8 cellular contexts compared by ENCODE assay signal in genomic region chr9:95494022-95494415, GRCh38. TPM values are rescaled to one million over a fixed set of nuclear protein-coding genes. Genes with fewer than 3 reads are reported as not detected.
A peak's percentile ranks its signal among the peaks of the same experiment; 100 is the strongest.
DNase-seq lines count a peak whose midpoint lies in the region; ATAC-seq and TF ChIP-seq lines count a peak whose summit lies in the region.

No MANE protein-coding gene starts in this region.

- peak overlapping the region; percentile 60 for H3K9ac ChIP-seq in SU-DHL-6 (ENCODE audit: low read length)

- DNase-seq in GM12864 (ENCODE audit: low read depth) (no peak), HUDEP-2 (lab: John Stamatoyannopoulos, UW; ENCODE audit: unreplicated experiment in 76 of 76) (peak in 66 of 76 experiments; percentile 9 to 90 (median 64)), transverse colon (peak; percentile 43), AG20443 (ENCODE audit: low spot score) (no peak), KG1 (lab: John Stamatoyannopoulos, UW) (no peak), NCI-H146 (lab: John Stamatoyannopoulos, UW) (no peak)

- TF ChIP-seq CTCF in GM12864 (IDR thresholded peaks at IDR 0.05; ENCODE audit: low read depth, low read length, missing control alignments) (no peak), SU-DHL-6 (IDR thresholded peaks at IDR 0.05; ENCODE audit: insufficient read depth, low read length, poor library complexity, severe bottlenecking) (no peak), transverse colon (IDR thresholded peaks at IDR 0.05) (no peak)

- peak overlapping the region; percentile 95 for H3K27ac ChIP-seq in SU-DHL-6 (ENCODE audit: low read depth, low read length)
- peak overlapping the region; percentile 66 to 76 (median 71) for H3K27ac ChIP-seq in transverse colon

- 86% methylated on average over 26 of the region's 26 CpGs; no CpG with 5 or more reads in 1 of the 2 donors for WGBS in transverse colon (ENCODE audit: low coverage in 1 of 2), 2 donors

- H3K27me3 ChIP-seq in SU-DHL-6 (ENCODE audit: low read length), result no peaks in the 10 kb centered on the region
- H3K27me3 ChIP-seq in transverse colon, result no peaks in the 10 kb centered on the region

- peaks cover 31% of the 10 kb centered on the region for H3F3A ChIP-seq in SU-DHL-6 (ENCODE audit: insufficient read depth)

- peaks cover 0 to 22% (median 7%) of the 10 kb centered on the region in 4 donors for H3K4me1 ChIP-seq in transverse colon

- peak; percentile 42 for ATAC-seq in esophagus mucosa

- H2AFZ ChIP-seq in SU-DHL-6 (ENCODE audit: low read depth, low read length, severe bottlenecking), result peak overlapping the region; percentile 58

- H3K4me3 ChIP-seq in GM12864 (ENCODE audit: low read depth, low read length) (peak overlapping the region; percentile 58), SU-DHL-6 (ENCODE audit: insufficient read depth, low read length, poor library complexity, severe bottlenecking) (peak overlapping the region; percentile 55), transverse colon (no peak overlapping the region)

- TF ChIP-seq POLR2A in transverse colon (IDR thresholded peaks at IDR 0.05), result no peak

- H3K9me3 ChIP-seq in SU-DHL-6 (ENCODE audit: insufficient read depth, low read length) (no peaks in the 10 kb centered on the region), transverse colon (no peaks in the 10 kb centered on the region)

- peaks cover 81% of the 10 kb centered on the region for H3K79me2 ChIP-seq in SU-DHL-6 (ENCODE audit: insufficient read depth, low read length)

- no peaks in the 10 kb centered on the region for H3K9me2 ChIP-seq in SU-DHL-6 (replicated peaks; ENCODE audit: insufficient read depth, low read length)

- TF ChIP-seq EP300 in transverse colon (IDR thresholded peaks at IDR 0.05; ENCODE audit: low read depth), result no peak

- peak overlapping the region; percentile 92 for H3K4me2 ChIP-seq in SU-DHL-6 (ENCODE audit: low read depth, low read length, poor library complexity, severe bottlenecking)

- no peaks in the 10 kb centered on the region for H4K20me1 ChIP-seq in SU-DHL-6 (ENCODE audit: low read depth, low read length)

- in situ Hi-C loops in transverse colon (cut with MboI; ENCODE audit: low pct_ligation_motif_present in 1 of 4, low pct_unique_long_range_greater_than_20kb in 1 of 4, low sequenced_read_pairs in 3 of 4), result no loop called here

- H3K36me3 ChIP-seq in SU-DHL-6 (ENCODE audit: low read length), result no peaks in the 10 kb centered on the region
- no peaks in the 10 kb centered on the region for H3K36me3 ChIP-seq in transverse colon

- intact Hi-C loops in transverse colon (cut with DNase I; ENCODE audit: low total_unique reads), result no loop called here

RNA-seq across cellular contexts. Expression of gene PTCH1, which starts 22.8 kb away (rescaled TPM):
- 3.9 TPM for total RNA-seq in esophagus mucosa
- total RNA-seq in transverse colon, result 10 to 100 TPM; 12.3 to 50.9 (median 26.4) TPM

Comparison
In these comparisons a context has a peak if more than half of its experiments do, and no peak if none do; other contexts are left out.
1. DNase-seq: peak in HUDEP-2 (66 of 76) and transverse colon (single experiment); none in GM12864 (single experiment), AG20443 (single experiment), KG1 (single experiment) and NCI-H146 (single experiment).
2. H3K4me3 ChIP-seq: peak in GM12864 (single experiment) and SU-DHL-6 (single experiment); none in transverse colon (0 of 4).